Comparison of ENCODE assay signal across 34 cellular contexts in genomic region chr17:14901376-14901775, GRCh38.
"Had no signal": no experiment of that assay in that cellular context is flagged by ENCODE, and none has a peak within 500 bp of the region (broad histone marks: within the 10 kb centered on the region; RNA-seq: fewer than 3 reads in every experiment).

No MANE protein-coding gene starts in this region.

- H3K27ac ChIP-seq: adrenal gland, ascending aorta, body of pancreas, brain microvascular endothelial cell, breast epithelium, cardiac muscle cell had no signal

- H3K4me1 ChIP-seq: adrenal gland, ascending aorta, breast epithelium had no signal

- ATAC-seq: activated naive CD4-positive, alpha-beta T cell treated with anti-CD3 and anti-CD28 coated beads, Interleukin-2, amount 50 U/mL, for 72 hours; activated naive CD8-positive, alpha-beta T cell treated with anti-CD3 and anti-CD28 coated beads, Interleukin-2, amount 50 U/mL, for 24 hours; activated T-cell treated with anti-CD3 and anti-CD28 coated beads, Interleukin-2, amount 50 U/mL, for 4 hours; activated T-cell treated with anti-CD3 and anti-CD28 coated beads, Interleukin-2, amount 50 U/mL, for 72 hours; activated T-helper 17 cell treated with anti-CD3 and anti-CD28 coated beads, Interleukin-2, amount 50 U/mL, for 72 hours; body of pancreas had no signal

- H3K4me3 ChIP-seq: adrenal gland, ascending aorta, body of pancreas, breast epithelium, cardiac muscle cell had no signal

- H3K36me3 ChIP-seq: adrenal gland, ascending aorta, brain microvascular endothelial cell, breast epithelium, cardiac muscle cell had no signal

- DNase-seq: activated effector memory CD4-positive, alpha-beta T cell treated with anti-CD3 and anti-CD28 coated beads, Interleukin-2, amount 50 U/mL, for 16 hours; activated effector memory CD4-positive, alpha-beta T cell treated with Interleukin-2 at 50 U/mL for 16 hours; activated gamma-delta T cell; activated gamma-delta T cell treated with Interleukin-2 at 50 U/mL for 16 hours; activated naive CD4-positive, alpha-beta T cell; activated naive CD4-positive, alpha-beta T cell treated with anti-CD3 and anti-CD28 coated beads for 36 hours; activated naive CD4-positive, alpha-beta T cell treated with anti-CD3 and anti-CD28 coated beads, Interleukin-2, amount 10 ng/mL, durations not matched to agents 7 days and 5 days; activated naive CD4-positive, alpha-beta T cell treated with anti-CD3 and anti-CD28 coated beads, Interleukin-2, amount 50 U/mL, for 16 hours; activated naive CD4-positive, alpha-beta T cell treated with Interleukin-2 at 50 U/mL for 16 hours; activated naive CD8-positive, alpha-beta T cell treated with anti-CD3 and anti-CD28 coated beads for 36 hours; activated naive CD8-positive, alpha-beta T cell treated with anti-CD3 and anti-CD28 coated beads, Interleukin-2, amount 10 ng/mL, durations not matched to agents 7 days and 5 days; activated naive CD8-positive, alpha-beta T cell treated with anti-CD3 and anti-CD28 coated beads, Interleukin-2, amount 50 U/mL, for 24 hours; activated T-cell treated with anti-CD3 and anti-CD28 coated beads, Interleukin-2, amount 50 U/mL, for 1 hour; activated T-cell treated with anti-CD3 and anti-CD28 coated beads, Interleukin-2, amount 50 U/mL, for 24 hours; activated T-cell treated with anti-CD3 and anti-CD28 coated beads, Interleukin-2, amount 50 U/mL, for 4 hours; activated T-cell treated with anti-CD3 and anti-CD28 coated beads, Interleukin-2, amount 50 U/mL, for 48 hours; activated T-cell treated with anti-CD3 and anti-CD28 coated beads, Interleukin-2, amount 50 U/mL, for 72 hours; adrenal gland; amniotic stem cell; amygdala; anterior cingulate cortex; aorta; body of pancreas; brain microvascular endothelial cell; caudate nucleus; central memory CD4-positive, alpha-beta T cell; cerebellar nuclear complex had no signal

- H3K9me3 ChIP-seq: adrenal gland, ascending aorta, body of pancreas had no signal

- FAIRE-seq: astrocyte, bronchial epithelial cell had no signal

- H3K27me3 ChIP-seq: adrenal gland, ascending aorta, body of pancreas, brain microvascular endothelial cell, breast epithelium, cardiac muscle cell had no signal
